10 cellular contexts compared by ENCODE assay signal in genomic region chr6:131780600-131780999, GRCh38.
"Had no signal": no experiment of that assay in that cellular context is flagged by ENCODE, and none has a peak within 500 bp of the region (broad histone marks: within the 10 kb centered on the region; RNA-seq: fewer than 3 reads in every experiment).

No MANE protein-coding gene starts in this region.

- FAIRE-seq: H1, H54 had no signal

- H3K4me3 Mint-ChIP-seq: H9, HFFc6 had no signal

- H3K27ac Mint-ChIP-seq: H9, HFFc6 had no signal

- DNase-seq: GM23248, GOT3, H7, H9, HCEC 1CT, HFFc6 had no signal

- ATAC-seq: HCT116 had no signal

- H3K9me3 Mint-ChIP-seq: H9, HFFc6 had no signal

- H3K4me1 ChIP-seq: HAP-1 had no signal

- H3K36me3 ChIP-seq: HAP-1 had no signal

- H3K9me3 ChIP-seq: HAP-1 had no signal

- H2AFZ ChIP-seq: GM23248 had no signal

- H3K9ac ChIP-seq: GM23248 had no signal

- H3K4me3 ChIP-seq: GM23248, HAP-1 had no signal

- H3K27ac ChIP-seq: GM23248 had no signal
